ENCODE assay signal across 18 cellular contexts in genomic region chr3:159867372-159867771, GRCh38. TPM values are rescaled to one million over a fixed set of nuclear protein-coding genes. Genes with fewer than 3 reads are reported as not detected.
"Had no signal": no experiment of that assay in that cellular context is flagged by ENCODE, and none has a peak within 500 bp of the region (broad histone marks: within the 10 kb centered on the region; RNA-seq: fewer than 3 reads in every experiment).

No MANE protein-coding gene starts in this region.

- H3K27me3 ChIP-seq: brain microvascular endothelial cell, neural progenitor cell, pancreas, stomach, tibial artery had no signal

- H3K36me3 ChIP-seq: brain microvascular endothelial cell, neural progenitor cell, pancreas had no signal

- H3K27ac ChIP-seq: brain microvascular endothelial cell, neural progenitor cell, pancreas had no signal

- H3K4me3 Mint-ChIP-seq: activated CD4-positive, alpha-beta memory T cell treated with anti-CD3 and anti-CD28 coated beads for 36 hours; activated naive CD8-positive, alpha-beta T cell; activated T-cell treated with anti-CD3 and anti-CD28 coated beads, Interleukin-2, amount 50 U/mL, for 4 hours; endodermal cell; mesothelial cell of epicardium; neural progenitor cell; T-helper 2 cell treated with Interferon-gamma antibody and Interleukin-4, amounts not matched to agents 5 μg/mL and 100 μg/mL, for 36 hours had no signal

- H3K27ac Mint-ChIP-seq: activated CD4-positive, alpha-beta memory T cell treated with anti-CD3 and anti-CD28 coated beads for 36 hours; activated naive CD8-positive, alpha-beta T cell; endodermal cell; mesothelial cell of epicardium; neural progenitor cell; T-helper 2 cell treated with Interferon-gamma antibody and Interleukin-4, amounts not matched to agents 5 μg/mL and 100 μg/mL, for 36 hours had no signal

- DNase-seq: activated CD4-positive, alpha-beta memory T cell treated with anti-CD3 and anti-CD28 coated beads for 36 hours; activated CD4-positive, alpha-beta T cell treated with anti-CD3 and anti-CD28 coated beads for 1 hour; activated effector memory CD4-positive, alpha-beta T cell treated with anti-CD3 and anti-CD28 coated beads, Interleukin-2, amount 50 U/mL, for 16 hours; activated T-cell treated with anti-CD3 and anti-CD28 coated beads, Interleukin-2, amount 50 U/mL, for 4 hours; amygdala; brain microvascular endothelial cell; cerebellar nuclear complex; dermis blood vessel endothelial cell; endodermal cell; foreskin fibroblast; pancreas; small intestine; stomach; tibial artery had no signal

- ATAC-seq: activated T-cell treated with anti-CD3 and anti-CD28 coated beads, Interleukin-2, amount 50 U/mL, for 4 hours; pancreas had no signal

- H3K4me1 ChIP-seq: pancreas had no signal

- H3K9me3 ChIP-seq: pancreas, stomach, tibial artery had no signal

- H3K4me1 Mint-ChIP-seq: endodermal cell had no signal

- H3K9me3 Mint-ChIP-seq: activated CD4-positive, alpha-beta memory T cell treated with anti-CD3 and anti-CD28 coated beads for 36 hours; activated T-cell treated with anti-CD3 and anti-CD28 coated beads, Interleukin-2, amount 50 U/mL, for 4 hours; endodermal cell; T-helper 2 cell treated with Interferon-gamma antibody and Interleukin-4, amounts not matched to agents 5 μg/mL and 100 μg/mL, for 36 hours had no signal

- H3K4me3 ChIP-seq: neural progenitor cell, pancreas, stomach, tibial artery had no signal

- H3K36me3 Mint-ChIP-seq: activated CD4-positive, alpha-beta memory T cell treated with anti-CD3 and anti-CD28 coated beads for 36 hours; activated naive CD8-positive, alpha-beta T cell had no signal

RNA-seq across cellular contexts. Expression of gene SCHIP1, which starts 27.7 kb away (rescaled TPM):
- total RNA-seq: activated T-cell treated with anti-CD3 and anti-CD28 coated beads, Interleukin-2, amount 50 U/mL, for 4 hours had no signal
